Comparison of ENCODE assay signal across 15 cellular contexts in the genomic region with DNA sequence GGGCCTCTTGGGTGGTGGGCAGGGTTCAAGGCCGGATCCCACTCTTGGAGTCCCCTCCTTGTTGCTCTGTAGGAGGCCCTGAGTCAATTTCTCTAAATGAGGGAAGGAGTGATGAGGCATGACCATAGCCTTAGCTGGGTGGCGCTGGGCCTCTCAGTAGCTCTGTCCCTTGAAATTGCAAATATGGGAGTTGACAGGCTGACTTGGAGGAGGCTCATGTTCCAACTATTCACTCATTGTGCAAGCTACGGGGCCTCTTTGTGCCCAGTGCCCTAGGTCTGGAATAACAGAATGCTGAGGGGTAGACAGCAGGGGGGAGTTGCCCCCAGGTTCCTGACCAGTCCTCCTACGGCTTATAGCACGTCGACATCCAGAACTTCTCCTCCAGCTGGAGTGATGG. TPM values are rescaled to one million over a fixed set of nuclear protein-coding genes. Genes with fewer than 3 reads are reported as not detected.
DNase-seq lines count a peak whose midpoint lies in the region; ATAC-seq and TF ChIP-seq lines count a peak whose summit lies in the region.
"Had no signal": no experiment of that assay in that cellular context is flagged by ENCODE, and none has a peak within 500 bp of the region (broad histone marks: within the 10 kb centered on the region; RNA-seq: fewer than 3 reads in every experiment).

No MANE protein-coding gene starts in this region.

- H3K36me3 ChIP-seq in Peyer's patch (peaks cover 0 to 64% (median 0%) of the 10 kb centered on the region in 3 donors), fibroblast of lung (ENCODE audit: control insufficient read depth, insufficient read depth, low read length) (peaks cover 60% of the 10 kb centered on the region), gastrocnemius medialis (peaks cover 0 to 57% of the 10 kb centered on the region in 2 donors)

- no peaks in the 10 kb centered on the region for H4K20me1 ChIP-seq in fibroblast of lung (ENCODE audit: control insufficient read depth, extremely low read depth, insufficient read depth, low read length)

- H2AFZ ChIP-seq in fibroblast of lung (ENCODE audit: low read length), result no peak overlapping the region

- H3K27ac ChIP-seq in 22Rv1 (peak overlapping the region; percentile 59), Peyer's patch (peak overlapping the region in 3 of 4 donors; percentile 19 to 92 (median 59)), fibroblast of lung (ENCODE audit: insufficient read depth, low read length) (peak overlapping the region; percentile 25), gastrocnemius medialis (peak overlapping the region; percentile 93 to 98 (median 96))
- H3K27ac ChIP-seq: neutrophil had no signal

- no peak for TF ChIP-seq POLR2A in Peyer's patch (IDR thresholded peaks at IDR 0.05)
- TF ChIP-seq POLR2A in gastrocnemius medialis (IDR thresholded peaks at IDR 0.05), result no peak

- intact Hi-C loops in gastrocnemius medialis (cut with DNase I; ENCODE audit: low total_unique reads), result no loop called here

- H3K27me3 ChIP-seq in Peyer's patch, result no peaks in the 10 kb centered on the region
- no peaks in the 10 kb centered on the region for H3K27me3 ChIP-seq in fibroblast of lung (ENCODE audit: control insufficient read depth, insufficient read depth, low read length)
- no peaks in the 10 kb centered on the region for H3K27me3 ChIP-seq in gastrocnemius medialis
- H3K27me3 ChIP-seq: neutrophil had no signal

- ATAC-seq in gastrocnemius medialis (peak; percentile 35 to 66), HG03135 (IDR thresholded peaks at IDR 0.05; ENCODE audit: unreplicated experiment) (no peak), GM18517 (IDR thresholded peaks at IDR 0.05; ENCODE audit: unreplicated experiment) (no peak)

- H3K4me3 ChIP-seq in Peyer's patch (no peak overlapping the region), fibroblast of lung (replicated peaks in 1 of 4; ENCODE audit: control extremely low read depth in 1 of 4, insufficient read depth in 1 of 4, low read depth in 3 of 4, low read length in 4 of 4) (no peak overlapping the region), gastrocnemius medialis (no peak overlapping the region)

- no peak for TF ChIP-seq CTCF in 22Rv1 (IDR thresholded peaks at IDR 0.05)
- TF ChIP-seq CTCF in Peyer's patch (IDR thresholded peaks at IDR 0.05), result no peak
- no peak for TF ChIP-seq CTCF in fibroblast of lung (conservative IDR thresholded peaks at IDR 0.05 in 1 of 2, IDR thresholded peaks at IDR 0.05 in 1 of 2; ENCODE audit: low read depth in 1 of 2, low read length in 2 of 2)
- TF ChIP-seq CTCF in gastrocnemius medialis (IDR thresholded peaks at IDR 0.05 in 4 of 5, conservative IDR thresholded peaks at IDR 0.05 in 1 of 5), result no peak

- H3K9me3 ChIP-seq in Peyer's patch (no peaks in the 10 kb centered on the region), fibroblast of lung (ENCODE audit: control insufficient read depth, insufficient read depth, low read depth, low read length) (no peaks in the 10 kb centered on the region), gastrocnemius medialis (no peaks in the 10 kb centered on the region)
- H3K9me3 ChIP-seq: neutrophil had no signal

- H3K4me2 ChIP-seq in fibroblast of lung (ENCODE audit: extremely low read depth, insufficient read depth, low read length), result no peak overlapping the region

- peaks cover 7% of the 10 kb centered on the region for H3K79me2 ChIP-seq in fibroblast of lung (ENCODE audit: control insufficient read depth, insufficient read depth, low read length)

- DNase-seq in Peyer's patch (no peak), fibroblast of lung (ENCODE audit: low read depth in 2 of 2) (peak in 1 of 2 donors; percentile 48), gastrocnemius medialis (peak in 1 of 2 donors; percentile 56), NCI-H345 treated with DMSO at 0.1 percent for 48 hours (lab: John Stamatoyannopoulos, UW; ENCODE audit: unreplicated experiment) (no peak)
- DNase-seq in effector CD4-positive, alpha-beta T cell, result no peak
- DNase-seq: activated CD4-positive, alpha-beta T cell treated with anti-CD3 and anti-CD28 coated beads, Interleukin-2, amount 50 U/mL, for 1 hour; CD4-positive, alpha-beta T cell; NCI-H146; NCI-H226; stimulated activated CD4-positive, alpha-beta T cell treated with anti-CD3 and anti-CD28 coated beads, Interleukin-2, amount 100 ng/mL, for 48 hours; SW 1271 had no signal

- H3K9ac ChIP-seq in fibroblast of lung (ENCODE audit: insufficient read depth, low read length), result no peak overlapping the region

- H3K4me1 ChIP-seq in Peyer's patch, result peaks cover 0 to 24% (median 0%) of the 10 kb centered on the region in 4 donors
- peaks cover 21% of the 10 kb centered on the region for H3K4me1 ChIP-seq in fibroblast of lung (ENCODE audit: control insufficient read depth, extremely low read depth, insufficient read depth, low read length)
- peaks cover 48 to 62% of the 10 kb centered on the region in 2 donors for H3K4me1 ChIP-seq in gastrocnemius medialis

- in situ Hi-C loops in gastrocnemius medialis (cut with MboI; ENCODE audit: low sequenced_read_pairs in 4 of 4), result loop anchor here in 1 of 4 donors (10.0 kb wide), 1 partner anchor 135 kb away; no protein-coding TSS in a partner anchor

RNA-seq across cellular contexts. Expression of a gene that starts 8.0 kb away (rescaled TPM):
- total RNA-seq in Peyer's patch, result 10 to 100 TPM; 31.4 to 89.1 (median 43.7) TPM
- total RNA-seq in fibroblast of lung, result 127 and 132 TPM in 2 replicates
- polyA plus RNA-seq in fibroblast of lung, result 93.5 and 130 TPM in 2 replicates
- 194 and 266 TPM in 2 replicates for polyA plus RNA-seq in fibroblast of lung (2012)
- polyA minus RNA-seq in fibroblast of lung (ENCODE audit: low replicate concordance), result 41.9 and 111 TPM in 2 replicates
- total RNA-seq in gastrocnemius medialis, result 100 to 1,000 TPM; 144 to 184 (median 157) TPM

RNA-seq across cellular contexts. Expression of a gene that starts 18.3 kb away (rescaled TPM):
- total RNA-seq in Peyer's patch, result 100 to 1,000 TPM in 1 of 4 donors, 10 to 100 TPM in 3; 23.1 to 124 (median 75.9) TPM
- total RNA-seq in fibroblast of lung, result 79.4 and 95.1 TPM in 2 replicates
- 43.7 and 61.5 TPM in 2 replicates for polyA plus RNA-seq in fibroblast of lung
- 79.5 and 122 TPM in 2 replicates for polyA plus RNA-seq in fibroblast of lung (2012)
- polyA minus RNA-seq in fibroblast of lung (ENCODE audit: low replicate concordance), result 126 and 165 TPM in 2 replicates
- total RNA-seq in gastrocnemius medialis, result 100 to 1,000 TPM in 1 of 4 donors, 10 to 100 TPM in 3; 39.5 to 104 (median 45.3) TPM

RNA-seq across cellular contexts. Expression of a gene that starts 23.4 kb away (rescaled TPM):
- total RNA-seq in Peyer's patch, result 100 to 1,000 TPM in 3 of 4 donors, 10 to 100 TPM in 1; 18.2 to 203 (median 156) TPM
- total RNA-seq in fibroblast of lung, result 0.26 and 0.33 TPM in 2 replicates
- 0.17 and 0.23 TPM in 2 replicates for polyA plus RNA-seq in fibroblast of lung
- polyA plus RNA-seq in fibroblast of lung (2012), result 0.44 and 0.45 TPM in 2 replicates
- polyA minus RNA-seq in fibroblast of lung (ENCODE audit: low replicate concordance), result 0.27 TPM in 1 of 2 replicates, not detected in the other
- under 1 TPM; 0.15 to 0.33 (median 0.28) TPM for total RNA-seq in gastrocnemius medialis

RNA-seq across cellular contexts. Expression of a gene that starts 40.9 kb away (rescaled TPM):
- total RNA-seq in Peyer's patch (not detected), fibroblast of lung (0.33 TPM in 1 of 2 replicates, not detected in the other), gastrocnemius medialis (not detected)
- polyA plus RNA-seq in fibroblast of lung, result 0.18 and 0.61 TPM in 2 replicates
- 0.16 and 0.92 TPM in 2 replicates for polyA plus RNA-seq in fibroblast of lung (2012)
- 0.43 TPM in 1 of 2 replicates, not detected in the other for polyA minus RNA-seq in fibroblast of lung (ENCODE audit: low replicate concordance)
- total RNA-seq: CD4-positive, alpha-beta T cell had no signal

Comparison
In these comparisons a context has a peak if more than half of its experiments do, and no peak if none do; other contexts are left out.
1. H3K27ac ChIP-seq: peak in every context shown above with its lines; median percentile 96 in gastrocnemius medialis; 59 in 22Rv1; 59 in Peyer's patch; 25 in fibroblast of lung.
2. ATAC-seq: peak in gastrocnemius medialis (2 of 2); none in HG03135 (single experiment) and GM18517 (single experiment).
3. RNA of a gene that starts 23.4 kb away (total RNA-seq): 18.2 to 203 TPM in Peyer's patch; 0.26 to 0.33 TPM in fibroblast of lung and 0.15 to 0.33 TPM in gastrocnemius medialis; every median in the first group is over 10 times any median in the second.